In the genomic region with DNA sequence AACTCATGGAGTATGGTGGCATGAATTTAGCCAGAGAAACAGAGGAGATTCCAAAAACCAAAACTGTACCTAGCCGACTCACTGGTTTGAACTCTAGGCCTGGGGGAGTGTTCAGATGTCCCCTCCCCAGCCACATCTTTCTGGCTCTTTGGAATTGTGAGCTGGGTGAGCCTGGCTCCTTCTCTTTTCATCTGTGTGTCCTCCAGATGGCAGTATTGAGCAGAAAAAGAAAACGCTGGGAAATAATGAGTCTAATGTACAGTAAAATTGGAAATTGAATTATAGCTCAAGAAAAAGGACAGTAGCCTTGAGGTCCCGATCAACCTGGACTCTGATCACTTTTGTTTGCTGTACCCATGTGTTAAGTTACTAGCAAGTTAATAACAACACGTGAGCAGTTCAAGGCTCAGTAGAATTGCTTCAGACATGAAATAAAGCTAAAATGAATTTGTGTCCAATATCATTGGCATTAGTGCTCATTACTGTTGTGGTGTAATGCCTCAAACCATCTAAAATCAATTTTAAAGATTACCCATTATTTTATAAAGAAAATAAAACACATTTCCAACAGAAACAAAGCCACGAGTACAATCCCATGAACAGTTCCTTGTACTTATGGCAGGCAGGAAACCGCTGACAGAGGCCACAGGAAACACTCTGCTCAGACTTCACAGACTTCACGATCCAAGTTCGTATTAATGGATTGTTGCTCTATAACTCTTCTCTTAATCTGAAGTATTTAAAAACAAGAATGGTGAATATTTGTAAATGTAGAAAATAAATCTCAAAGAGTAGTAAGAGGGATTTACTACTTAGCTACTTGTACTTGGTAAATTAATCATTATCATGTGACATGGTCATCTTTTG, we compare ENCODE assay signal across 8 cellular contexts.
A peak's percentile ranks its signal among the peaks of the same experiment; 100 is the strongest.
DNase-seq lines count a peak whose midpoint lies in the region; ATAC-seq and TF ChIP-seq lines count a peak whose summit lies in the region.

No MANE protein-coding gene starts in this region.

- H3K27me3 ChIP-seq in kidney epithelial cell (ENCODE audit: control insufficient read depth, insufficient read depth, low read length): no peaks in the 10 kb centered on the region
- H3K27me3 ChIP-seq in thoracic aorta (replicated peaks; ENCODE audit: insufficient read depth): peaks cover 8% of the 10 kb centered on the region

- H3K36me3 ChIP-seq in kidney epithelial cell (ENCODE audit: control insufficient read depth, insufficient read depth, low read length) (no peaks in the 10 kb centered on the region), thoracic aorta (no peaks in the 10 kb centered on the region)

- in situ Hi-C loops in KBM-7 (cut with MboI; ENCODE audit: low pct_unique_long_range_greater_than_20kb, low sequenced_read_pairs): loop anchor here (25.0 kb wide), 3 partner anchors 282 to 818 kb away; partner anchors contain the start of gene HOXA11
- in situ Hi-C loops in T47D (cut with HindIII; ENCODE audit: low pct_unique_long_range_greater_than_20kb, low sequenced_read_pairs): no loop called here

- peak; percentile 66 for TF ChIP-seq CTCF in kidney epithelial cell (IDR thresholded peaks at IDR 0.05; ENCODE audit: insufficient read depth, low read length, poor library complexity, severe bottlenecking)
- peak; percentile 75 for TF ChIP-seq CTCF in thoracic aorta (IDR thresholded peaks at IDR 0.05)

- no peaks in the 10 kb centered on the region for H3K4me1 ChIP-seq in thoracic aorta (ENCODE audit: control insufficient read depth in 1 of 2, low read depth in 2 of 2)

- H3K4me3 ChIP-seq in kidney epithelial cell (ENCODE audit: low read depth, low read length) (no peak overlapping the region), thoracic aorta (no peak overlapping the region)

- peak; percentile 19 for DNase-seq in stimulated activated CD4-positive, alpha-beta T cell treated with anti-CD3 and anti-CD28 coated beads, Interleukin-15, amount 100 ng/mL, for 24 hours
- DNase-seq in stimulated activated CD4-positive, alpha-beta T cell treated with anti-CD3 and anti-CD28 coated beads, Interleukin-4, amount 100 ng/mL, for 1 hour: no peak
- DNase-seq in KBM-7: peak; percentile 88
- peak; percentile 63 for DNase-seq in OCI-M1 (lab: John Stamatoyannopoulos, UW)
- DNase-seq in T47D (ENCODE audit: low read depth in 1 of 2, low spot score in 1 of 2): peak; percentile 79 to 81
- no peak for DNase-seq in kidney epithelial cell (ENCODE audit: low read depth)
- no peak for DNase-seq in thoracic aorta (ENCODE audit: low spot score)
- DNase-seq in middle frontal gyrus (ENCODE audit: extremely low spot score, low spot score): no peak

- H3K9me3 ChIP-seq in thoracic aorta: no peaks in the 10 kb centered on the region

- no peak overlapping the region for H3K27ac ChIP-seq in thoracic aorta

- ATAC-seq in thoracic aorta (ENCODE audit: insufficient number of reproducible peaks, low FRiP score, low read depth): peak; percentile 73

Comparison
In these comparisons a context has a peak if more than half of its experiments do, and no peak if none do; other contexts are left out.
1. DNase-seq: peak in stimulated activated CD4-positive, alpha-beta T cell treated with anti-CD3 and anti-CD28 coated beads, Interleukin-15, amount 100 ng/mL, for 24 hours (single experiment), KBM-7 (single experiment), OCI-M1 (single experiment) and T47D (2 of 2); none in stimulated activated CD4-positive, alpha-beta T cell treated with anti-CD3 and anti-CD28 coated beads, Interleukin-4, amount 100 ng/mL, for 1 hour (single experiment), kidney epithelial cell (single experiment), thoracic aorta (single experiment) and middle frontal gyrus (single experiment).